28 cellular contexts compared by ENCODE assay signal in the genomic region with DNA sequence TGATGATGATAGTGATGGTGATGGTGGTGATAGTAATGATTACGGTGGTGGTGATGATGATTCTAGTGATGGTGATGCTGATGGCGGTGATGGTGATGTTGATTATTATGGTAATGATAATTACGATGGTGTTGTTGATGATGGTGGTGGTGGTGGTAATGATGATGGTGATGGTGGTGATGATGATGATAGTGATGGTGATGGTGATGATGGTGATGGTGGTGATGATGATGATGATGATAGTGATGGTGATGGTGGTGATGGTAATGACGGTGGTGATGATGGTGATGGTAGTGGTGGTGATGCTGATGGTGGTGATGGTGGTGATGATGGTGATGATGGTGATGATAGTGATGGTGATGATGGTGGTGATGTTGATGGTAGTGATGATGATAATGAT.
"Had no signal": no experiment of that assay in that cellular context is flagged by ENCODE, and none has a peak within 500 bp of the region (broad histone marks: within the 10 kb centered on the region; RNA-seq: fewer than 3 reads in every experiment).

No MANE protein-coding gene starts in this region.

- H3K27me3 Mint-ChIP-seq: activated naive CD4-positive, alpha-beta T cell treated with anti-CD3 and anti-CD28 coated beads, Interleukin-2, amount 50 U/mL, for 24 hours had no signal

- ATAC-seq: activated CD8-positive, alpha-beta T cell treated with anti-CD3 and anti-CD28 coated beads, Interleukin-2, amount 10 ng/mL, durations not matched to agents 7 days and 5 days; PC-3; WTC11 had no signal

- H3K4me2 ChIP-seq: KMS-11 had no signal

- H3K27ac ChIP-seq: body of pancreas, KMS-11, SK-N-MC had no signal

- H3K4me3 ChIP-seq: body of pancreas, SK-N-MC had no signal

- H3K27me3 ChIP-seq: body of pancreas had no signal

- H3K9me3 Mint-ChIP-seq: activated naive CD4-positive, alpha-beta T cell treated with anti-CD3 and anti-CD28 coated beads, Interleukin-2, amount 50 U/mL, for 24 hours; central memory CD8-positive, alpha-beta T cell had no signal

- H3K36me3 Mint-ChIP-seq: activated naive CD4-positive, alpha-beta T cell treated with anti-CD3 and anti-CD28 coated beads, Interleukin-2, amount 50 U/mL, for 24 hours; WTC11 had no signal

- H3K9ac ChIP-seq: KMS-11 had no signal

- H3K4me1 Mint-ChIP-seq: activated naive CD4-positive, alpha-beta T cell treated with anti-CD3 and anti-CD28 coated beads, Interleukin-2, amount 50 U/mL, for 24 hours; central memory CD8-positive, alpha-beta T cell; WTC11 had no signal

- H3K9me3 ChIP-seq: body of pancreas had no signal

- H3K4me1 ChIP-seq: body of pancreas had no signal

- H3K27ac Mint-ChIP-seq: activated CD8-positive, alpha-beta T cell treated with anti-CD3 and anti-CD28 coated beads, Interleukin-2, amount 10 ng/mL, durations not matched to agents 7 days and 5 days; activated naive CD4-positive, alpha-beta T cell treated with anti-CD3 and anti-CD28 coated beads, Interleukin-2, amount 50 U/mL, for 24 hours; T-helper 2 cell treated with Interferon-gamma antibody and Interleukin-4, amounts not matched to agents 5 μg/mL and 100 μg/mL, for 36 hours; WTC11 had no signal

- H3K4me3 Mint-ChIP-seq: activated CD8-positive, alpha-beta T cell treated with anti-CD3 and anti-CD28 coated beads, Interleukin-2, amount 10 ng/mL, durations not matched to agents 7 days and 5 days; activated naive CD4-positive, alpha-beta T cell treated with anti-CD3 and anti-CD28 coated beads, Interleukin-2, amount 50 U/mL, for 24 hours; central memory CD8-positive, alpha-beta T cell; T-helper 2 cell treated with Interferon-gamma antibody and Interleukin-4, amounts not matched to agents 5 μg/mL and 100 μg/mL, for 36 hours; WTC11 had no signal

- DNase-seq: activated CD4-positive, alpha-beta T cell treated with anti-CD3 and anti-CD28 coated beads for 48 hours; activated CD4-positive, alpha-beta T cell treated with anti-CD3 and anti-CD28 coated beads, Interleukin-2, amount 50 U/mL, for 4 hours; activated CD4-positive, CD25-positive, alpha-beta regulatory T cell treated with anti-CD3 and anti-CD28 coated beads, Interleukin-2, amount 50 U/mL, for 72 hours; activated CD8-positive, alpha-beta memory T cell treated with anti-CD3 and anti-CD28 coated beads, Interleukin-2, amount 50 U/mL, for 48 hours; activated CD8-positive, alpha-beta T cell treated with anti-CD3 and anti-CD28 coated beads, Interleukin-2, amount 10 ng/mL, durations not matched to agents 7 days and 5 days; activated effector memory CD4-positive, alpha-beta T cell treated with Interleukin-2 at 50 U/mL for 16 hours; activated naive CD4-positive, alpha-beta T cell; activated T-cell treated with anti-CD3 and anti-CD28 coated beads, Interleukin-2, amount 50 U/mL, for 1 hour; aorta; body of pancreas; NCI-H1092 treated with DMSO at 0.1 percent for 48 hours; NCI-H1417 treated with DMSO at 0.1 percent for 48 hours; NCI-H1694; NCI-H2029; NCI-H2107; NCI-H2171 treated with DMSO at 0.1 percent for 48 hours; NCI-H226; NCI-H510A; NCI-H526 treated with DMSO at 0.1 percent for 48 hours; PC-3; SHP77 treated with DMSO at 0.1 percent for 48 hours; SW 1271 had no signal
